In the genomic region with DNA sequence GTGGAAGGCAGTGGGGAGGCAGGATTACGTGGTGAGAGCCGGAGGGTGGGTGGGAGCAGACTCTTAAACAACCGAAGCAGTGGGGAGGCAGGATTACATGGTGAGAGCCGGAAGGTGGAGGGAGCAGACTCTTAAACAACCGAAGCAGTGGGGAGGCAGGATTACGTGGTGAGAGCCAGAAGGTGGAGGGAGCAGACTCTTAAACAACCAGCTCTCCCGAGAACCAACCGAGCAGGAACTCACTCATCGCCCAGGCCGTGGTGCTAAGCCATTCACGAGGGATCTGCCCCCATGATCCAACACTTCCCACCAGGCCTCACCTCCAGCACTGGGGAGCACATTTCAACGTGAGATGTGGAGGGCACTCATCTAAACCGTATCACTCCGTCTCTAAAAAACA, we compare ENCODE assay signal across 14 cellular contexts.
DNase-seq lines count a peak whose midpoint lies in the region; ATAC-seq and TF ChIP-seq lines count a peak whose summit lies in the region.
"Had no signal": no experiment of that assay in that cellular context is flagged by ENCODE, and none has a peak within 500 bp of the region (broad histone marks: within the 10 kb centered on the region; RNA-seq: fewer than 3 reads in every experiment).

No MANE protein-coding gene starts in this region.

- H3K27ac ChIP-seq in A673 (ENCODE audit: low read depth, low read length, poor library complexity, severe bottlenecking) = no peak overlapping the region
- H3K27ac ChIP-seq in spleen = no peak overlapping the region
- H3K27ac ChIP-seq: 22Rv1; BLaER1 treated with 17β-estradiol and CSF1 and Interleukin-3, amounts not matched to agents 10 nM and 100 nM had no signal

- H3K4me1 ChIP-seq in A673 (ENCODE audit: insufficient read depth, low read length, poor library complexity, severe bottlenecking) (peaks cover 11% of the 10 kb centered on the region), spleen (peaks cover 0 to 35% (median 17%) of the 10 kb centered on the region in 6 donors)

- no peak for ATAC-seq in memory B cell (ENCODE audit: low read depth)
- no peak for ATAC-seq in left colon
- ATAC-seq: HCT116 had no signal

- H3K9me3 ChIP-seq in A673 (ENCODE audit: low read depth, low read length, poor library complexity, severe bottlenecking) = no peaks in the 10 kb centered on the region
- H3K9me3 ChIP-seq in spleen = peaks cover 0 to 13% (median 6%) of the 10 kb centered on the region in 8 donors

- CTCF ChIA-PET in A673 (lab: Charles Lee) = no interaction called here

- H3K36me3 ChIP-seq in A673 (ENCODE audit: insufficient read depth, low read length, poor library complexity, severe bottlenecking) (no peaks in the 10 kb centered on the region), spleen (peaks cover 0 to 13% (median 0%) of the 10 kb centered on the region in 6 donors)

- TF ChIP-seq CTCF in A673 (conservative IDR thresholded peaks at IDR 0.05; ENCODE audit: low read depth, low read length) (no peak), spleen (IDR thresholded peaks at IDR 0.05 in 8 of 11, conservative IDR thresholded peaks at IDR 0.05 in 3 of 11) (no peak)

- 87 to 95% (median 93%) methylated on average over 14 of the region's 14 CpGs for WGBS in spleen, 5 donors

- H3K27me3 ChIP-seq in A673 (replicated peaks; ENCODE audit: insufficient read depth, low read depth, low read length, poor library complexity) (no peaks in the 10 kb centered on the region), spleen (replicated peaks in 1 of 7) (no peaks in the 10 kb centered on the region)
- H3K27me3 ChIP-seq: BLaER1 treated with 17β-estradiol and CSF1 and Interleukin-3, amounts not matched to agents 10 nM and 100 nM had no signal

- BruUV-seq in A673 (replicated peaks; lab: Mats Ljungman, UMichigan) = no TSS peak

- POLR2A ChIA-PET in A673 (lab: Charles Lee; ENCODE audit: low non-redundant PET) = no interaction called here

- intact Hi-C loops in A673 (cut with micrococcal nuclease; ENCODE audit: unreplicated experiment) (no loop called here), spleen (cut with DNase I; ENCODE audit: low total_unique reads) (no loop called here), left colon (cut with DNase I, micrococcal nuclease) (no loop called here)

- H3K36me3 Mint-ChIP-seq in T-helper 2 cell treated with Interferon-gamma antibody and Interleukin-4, amounts not matched to agents 5 μg/mL and 100 μg/mL, for 36 hours (ENCODE audit: low read depth) = no peaks in the 10 kb centered on the region
- H3K36me3 Mint-ChIP-seq in memory B cell = peaks cover 30% of the 10 kb centered on the region

- DNase-seq in T-helper 2 cell treated with Interferon-gamma antibody and Interleukin-4, amounts not matched to agents 5 μg/mL and 100 μg/mL, for 36 hours (ENCODE audit: low spot score) = no peak
- DNase-seq in T-helper 2 cell = no peak
- DNase-seq in A673 (ENCODE audit: low spot score) = peak; percentile 22
- DNase-seq in memory B cell (ENCODE audit: low spot score in 2 of 2) = no peak
- peak; percentile 40 for DNase-seq in spleen
- DNase-seq in amygdala (lab: John Stamatoyannopoulos, UW) = no peak
- no peak for DNase-seq in left colon
- DNase-seq in epidermal melanocyte (ENCODE audit: insufficient read length, low spot score) = no peak
- DNase-seq: AML-193; CD4-positive, CD25-positive, alpha-beta regulatory T cell; DMS53 had no signal

- no peaks in the 10 kb centered on the region for H3K27me3 Mint-ChIP-seq in T-helper 2 cell treated with Interferon-gamma antibody and Interleukin-4, amounts not matched to agents 5 μg/mL and 100 μg/mL, for 36 hours (ENCODE audit: low read depth)
- no peaks in the 10 kb centered on the region for H3K27me3 Mint-ChIP-seq in memory B cell
- H3K27me3 Mint-ChIP-seq: CD4-positive, CD25-positive, alpha-beta regulatory T cell had no signal

- H3K27ac Mint-ChIP-seq in T-helper 2 cell treated with Interferon-gamma antibody and Interleukin-4, amounts not matched to agents 5 μg/mL and 100 μg/mL, for 36 hours = peak overlapping the region; percentile 47
- peak overlapping the region; percentile 90 for H3K27ac Mint-ChIP-seq in memory B cell
- H3K27ac Mint-ChIP-seq: CD4-positive, CD25-positive, alpha-beta regulatory T cell had no signal

- TF ChIP-seq POLR2A in spleen (IDR thresholded peaks at IDR 0.05) = no peak

- H3K4me3 Mint-ChIP-seq in T-helper 2 cell treated with Interferon-gamma antibody and Interleukin-4, amounts not matched to agents 5 μg/mL and 100 μg/mL, for 36 hours = no peak overlapping the region
- no peak overlapping the region for H3K4me3 Mint-ChIP-seq in memory B cell
- H3K4me3 Mint-ChIP-seq: CD4-positive, CD25-positive, alpha-beta regulatory T cell had no signal

- H3K4me3 ChIP-seq in A673 (ENCODE audit: low read depth, low read length, poor library complexity, severe bottlenecking) (no peak overlapping the region), spleen (no peak overlapping the region)

- H3K9me3 Mint-ChIP-seq in T-helper 2 cell treated with Interferon-gamma antibody and Interleukin-4, amounts not matched to agents 5 μg/mL and 100 μg/mL, for 36 hours = no peaks in the 10 kb centered on the region
- H3K9me3 Mint-ChIP-seq in memory B cell = peaks cover 6% of the 10 kb centered on the region
- H3K9me3 Mint-ChIP-seq: CD4-positive, CD25-positive, alpha-beta regulatory T cell had no signal

- H3K4me1 Mint-ChIP-seq in T-helper 2 cell treated with Interferon-gamma antibody and Interleukin-4, amounts not matched to agents 5 μg/mL and 100 μg/mL, for 36 hours (ENCODE audit: low read depth) = no peaks in the 10 kb centered on the region
- peaks cover 22% of the 10 kb centered on the region for H3K4me1 Mint-ChIP-seq in memory B cell

Comparison
In these comparisons a context has a peak if more than half of its experiments do, and no peak if none do; other contexts are left out.
1. DNase-seq: peak in A673 (single experiment) and spleen (single experiment); none in T-helper 2 cell treated with Interferon-gamma antibody and Interleukin-4, amounts not matched to agents 5 μg/mL and 100 μg/mL, for 36 hours (single experiment), T-helper 2 cell (0 of 5), memory B cell (0 of 2), amygdala (0 of 56), left colon (0 of 2) and epidermal melanocyte (single experiment).